In the genomic region with DNA sequence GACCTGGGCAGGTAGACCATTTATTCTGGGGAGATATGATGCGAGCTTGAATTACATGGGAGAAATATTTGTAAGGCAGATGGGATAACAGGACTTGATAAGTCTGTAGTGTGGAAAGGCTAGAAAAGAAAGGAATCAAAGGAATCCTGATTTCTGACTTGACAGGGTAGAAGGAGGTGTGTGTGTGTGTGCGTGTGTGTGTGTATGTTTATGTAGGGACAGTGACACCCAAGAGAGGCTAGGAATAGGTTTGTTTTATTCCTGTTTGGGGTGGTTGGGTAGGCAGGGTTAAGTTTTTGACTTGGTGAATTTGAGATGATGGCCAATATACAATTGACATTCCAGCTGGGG, we compare ENCODE assay signal across 8 cellular contexts. TPM values are rescaled to one million over a fixed set of nuclear protein-coding genes. Genes with fewer than 3 reads are reported as not detected.
A peak's percentile ranks its signal among the peaks of the same experiment; 100 is the strongest.
DNase-seq lines count a peak whose midpoint lies in the region; ATAC-seq and TF ChIP-seq lines count a peak whose summit lies in the region.

No MANE protein-coding gene starts in this region.

- CTCF ChIA-PET in WTC11 (lab: Charles Lee) = interaction anchor here (1.6 to 3.6 kb wide), 3 partner anchors 9 to 247 kb away, joined by 6 to 14 read pairs (median 6); no protein-coding TSS in a partner anchor

- H3K36me3 ChIP-seq in testis (ENCODE audit: low read depth, missing control alignments) = no peaks in the 10 kb centered on the region

- DNase-seq in activated CD4-positive, alpha-beta T cell treated with anti-CD3 and anti-CD28 coated beads, Interleukin-2, amount 10 ng/mL, durations not matched to agents 24 days and 14 days = no peak
- DNase-seq in activated CD4-positive, alpha-beta T cell treated with anti-CD3 and anti-CD28 coated beads, Interleukin-2, amount 50 U/mL, for 4 hours = no peak
- DNase-seq in WTC11 (ENCODE audit: low spot score) (no peak), testis (no peak)
- no peak for DNase-seq in stimulated activated CD4-positive, alpha-beta T cell treated with anti-CD3 and anti-CD28 coated beads, Interleukin-15, amount 100 ng/mL, for 24 hours
- DNase-seq in activated CD4-positive, alpha-beta T cell treated with anti-CD3 and anti-CD28 coated beads for 1 hour = no peak

- H3K9me3 ChIP-seq in iPS-18c (ENCODE audit: control insufficient read depth, insufficient read depth, low read length) (peaks cover 4% of the 10 kb centered on the region), testis (no peaks in the 10 kb centered on the region)

- peak overlapping the region in 1 of 2 donors; percentile 79 for H3K27ac ChIP-seq in testis

- TF ChIP-seq POLR2A in testis (IDR thresholded peaks at IDR 0.05) = no peak

- peak overlapping the region; percentile 87 for H3K4me3 Mint-ChIP-seq in activated CD4-positive, alpha-beta T cell treated with anti-CD3 and anti-CD28 coated beads, Interleukin-2, amount 10 ng/mL, durations not matched to agents 24 days and 14 days
- H3K4me3 Mint-ChIP-seq in WTC11 = peak overlapping the region; percentile 70

- H3K4me3 ChIP-seq in iPS-18c (ENCODE audit: insufficient read depth, low read depth, low read length) (peak overlapping the region; percentile 74; the same call in 1 of the 2 replicates), testis (peak overlapping the region; percentile 73 to 94)

- peaks cover 8% of the 10 kb centered on the region for H3K4me1 ChIP-seq in testis

- no peaks in the 10 kb centered on the region for H3K27me3 ChIP-seq in testis

- H3K4me1 Mint-ChIP-seq in activated CD4-positive, alpha-beta T cell treated with anti-CD3 and anti-CD28 coated beads, Interleukin-2, amount 10 ng/mL, durations not matched to agents 24 days and 14 days = peaks cover 55% of the 10 kb centered on the region
- peaks cover 29% of the 10 kb centered on the region for H3K4me1 Mint-ChIP-seq in WTC11

- H3K27me3 Mint-ChIP-seq in activated CD4-positive, alpha-beta T cell treated with anti-CD3 and anti-CD28 coated beads, Interleukin-2, amount 10 ng/mL, durations not matched to agents 24 days and 14 days = no peaks in the 10 kb centered on the region
- peaks cover 44% of the 10 kb centered on the region for H3K27me3 Mint-ChIP-seq in WTC11 (ENCODE audit: low read depth)

- TF ChIP-seq CTCF in WTC11 (IDR thresholded peaks at IDR 0.05) = no peak
- TF ChIP-seq CTCF in testis (IDR thresholded peaks at IDR 0.05) = no peak

- POLR2A ChIA-PET in WTC11 (lab: Charles Lee) = no interaction called here

- ATAC-seq in WTC11 (no peak), HG03135 (IDR thresholded peaks at IDR 0.05; ENCODE audit: unreplicated experiment) (no peak)

- WGBS in testis, 2 donors = 44 to 50% methylated on average over 2 of the region's 2 CpGs

- peak overlapping the region; percentile 91 for H3K27ac Mint-ChIP-seq in activated CD4-positive, alpha-beta T cell treated with anti-CD3 and anti-CD28 coated beads, Interleukin-2, amount 10 ng/mL, durations not matched to agents 24 days and 14 days
- H3K27ac Mint-ChIP-seq in WTC11 = no peak overlapping the region

- peaks cover 28% of the 10 kb centered on the region for H3K36me3 Mint-ChIP-seq in activated CD4-positive, alpha-beta T cell treated with anti-CD3 and anti-CD28 coated beads, Interleukin-2, amount 10 ng/mL, durations not matched to agents 24 days and 14 days (ENCODE audit: low read depth)
- H3K36me3 Mint-ChIP-seq in WTC11 = peaks cover 6% of the 10 kb centered on the region; the same call in 1 of the 2 replicates

- peaks cover 13% of the 10 kb centered on the region for H3K9me3 Mint-ChIP-seq in activated CD4-positive, alpha-beta T cell treated with anti-CD3 and anti-CD28 coated beads, Interleukin-2, amount 10 ng/mL, durations not matched to agents 24 days and 14 days
- H3K9me3 Mint-ChIP-seq in WTC11 = no peaks in the 10 kb centered on the region

- intact Hi-C loops in activated CD4-positive, alpha-beta T cell treated with anti-CD3 and anti-CD28 coated beads, Interleukin-2, amount 10 ng/mL, durations not matched to agents 24 days and 14 days (cut with micrococcal nuclease) = loop anchor here (1.0 kb wide), 1 partner anchor 24 kb away; the partner anchor contains the start of gene PRMT3
- intact Hi-C loops in testis (cut with DNase I; ENCODE audit: low total_unique reads) = no loop called here

TF ChIP-seq in WTC11, 78 proteins besides CTCF, POLR2A, EP300 and RAD21:
- no peak for TF ChIP-seq JUN (CRISPR knock-in tag; IDR thresholded peaks at IDR 0.05)
- no peak for TF ChIP-seq E2F1 (CRISPR knock-in tag; IDR thresholded peaks at IDR 0.05)
- TF ChIP-seq RORB (CRISPR knock-in tag; IDR thresholded peaks at IDR 0.05) = no peak
- no peak for TF ChIP-seq EMX1 (CRISPR knock-in tag; IDR thresholded peaks at IDR 0.05)
- no peak for TF ChIP-seq TCF7 (CRISPR knock-in tag; IDR thresholded peaks at IDR 0.05; ENCODE audit: low read depth)
- TF ChIP-seq ATF6 (CRISPR knock-in tag; IDR thresholded peaks at IDR 0.05) = no peak
- no peak for TF ChIP-seq GRHL2 (CRISPR knock-in tag; IDR thresholded peaks at IDR 0.05; ENCODE audit: insufficient replicate concordance, severe bottlenecking)
- TF ChIP-seq PRRX2 (CRISPR knock-in tag; IDR thresholded peaks at IDR 0.05) = no peak
- no peak for TF ChIP-seq ZNF138 (CRISPR knock-in tag; conservative IDR thresholded peaks at IDR 0.05)
TF ChIP-seq in WTC11: peak in this region for 0.

RNA-seq across cellular contexts. Expression of gene HTATIP2, which starts 0.4 kb away (rescaled TPM):
- 48.3 and 53.9 TPM in 2 replicates for total RNA-seq in activated CD4-positive, alpha-beta T cell treated with anti-CD3 and anti-CD28 coated beads, Interleukin-2, amount 10 ng/mL, durations not matched to agents 24 days and 14 days
- total RNA-seq in WTC11 (2021) (32.7 to 51.3 TPM (median 47.3 TPM) in 3 replicates), testis (10 to 100 TPM; 20.7 to 24.0 TPM)
- polyA plus RNA-seq in testis (ENCODE audit: insufficient read depth, low read depth, low replicate concordance) = 46.1 TPM

RNA-seq across cellular contexts. Expression of gene PRMT3, which starts 24.4 kb away (rescaled TPM):
- total RNA-seq in activated CD4-positive, alpha-beta T cell treated with anti-CD3 and anti-CD28 coated beads, Interleukin-2, amount 10 ng/mL, durations not matched to agents 24 days and 14 days = 48.7 and 50.5 TPM in 2 replicates
- total RNA-seq in WTC11 (2021) (26.7 to 31.4 TPM (median 28.0 TPM) in 3 replicates), testis (10 to 100 TPM; 22.4 to 28.0 TPM)
- polyA plus RNA-seq in testis (ENCODE audit: insufficient read depth, low read depth, low replicate concordance) = 9.1 TPM
